In the genomic region with DNA sequence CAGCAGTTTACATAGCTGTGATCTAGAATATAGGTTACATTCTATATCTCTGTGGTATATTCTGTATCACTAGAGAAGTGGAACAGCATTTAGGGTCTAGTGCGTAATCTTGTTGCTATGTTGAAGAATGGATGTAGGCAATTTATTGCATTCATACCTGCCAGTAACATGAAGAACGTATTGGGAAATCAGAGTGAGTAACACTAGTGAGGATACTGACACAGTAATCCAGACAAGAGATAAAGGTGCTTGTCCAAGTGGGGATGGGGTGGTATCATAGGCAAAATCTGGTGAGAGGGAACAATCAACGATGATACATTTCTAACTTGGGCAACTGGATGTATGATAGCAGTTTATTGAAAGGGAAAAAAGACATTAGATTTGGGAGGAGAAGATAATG, we compare ENCODE assay signal across 20 cellular contexts. TPM values are rescaled to one million over a fixed set of nuclear protein-coding genes. Genes with fewer than 3 reads are reported as not detected.
DNase-seq lines count a peak whose midpoint lies in the region; ATAC-seq and TF ChIP-seq lines count a peak whose summit lies in the region.
"Had no signal": no experiment of that assay in that cellular context is flagged by ENCODE, and none has a peak within 500 bp of the region (broad histone marks: within the 10 kb centered on the region; RNA-seq: fewer than 3 reads in every experiment).

No MANE protein-coding gene starts in this region.

- H3K4me3 Mint-ChIP-seq in activated naive CD8-positive, alpha-beta T cell treated with anti-CD3 and anti-CD28 coated beads, Interleukin-2, amount 50 U/mL, for 24 hours, result peak overlapping the region; percentile 9
- H3K4me3 Mint-ChIP-seq in natural killer cell, result peak overlapping the region; percentile 14
- H3K4me3 Mint-ChIP-seq: CD14-positive monocyte had no signal

- TF ChIP-seq CTCF in natural killer cell (IDR thresholded peaks at IDR 0.05), result no peak
- TF ChIP-seq CTCF in left ventricle myocardium inferior (IDR thresholded peaks at IDR 0.05; ENCODE audit: borderline replicate concordance), result no peak

- H3K9me3 ChIP-seq in subcutaneous abdominal adipose tissue (ENCODE audit: control insufficient read depth in 5 of 5, low read length in 5 of 5) (no peaks in the 10 kb centered on the region), left ventricle myocardium inferior (replicated peaks) (no peaks in the 10 kb centered on the region)
- H3K9me3 ChIP-seq: A549, MG63 had no signal

- H3K9me3 Mint-ChIP-seq in activated naive CD4-positive, alpha-beta T cell treated with anti-CD3 and anti-CD28 coated beads, Interleukin-2, amount 50 U/mL, for 72 hours, result no peaks in the 10 kb centered on the region
- H3K9me3 Mint-ChIP-seq in activated naive CD8-positive, alpha-beta T cell treated with anti-CD3 and anti-CD28 coated beads, Interleukin-2, amount 50 U/mL, for 24 hours, result no peaks in the 10 kb centered on the region
- no peaks in the 10 kb centered on the region for H3K9me3 Mint-ChIP-seq in natural killer cell
- H3K9me3 Mint-ChIP-seq: CD14-positive monocyte had no signal

- peaks cover 6 to 57% (median 43%) of the 10 kb centered on the region in 5 donors for H3K4me1 ChIP-seq in subcutaneous abdominal adipose tissue (ENCODE audit: control insufficient read depth in 5 of 5, insufficient read depth in 5 of 5, low read length in 5 of 5)
- peaks cover 83% of the 10 kb centered on the region for H3K4me1 ChIP-seq in left ventricle myocardium inferior

- ATAC-seq in activated naive CD4-positive, alpha-beta T cell treated with anti-CD3 and anti-CD28 coated beads, Interleukin-2, amount 50 U/mL, for 72 hours, result peak in 1 of 2 donors; percentile 23
- ATAC-seq in activated naive CD8-positive, alpha-beta T cell treated with anti-CD3 and anti-CD28 coated beads, Interleukin-2, amount 50 U/mL, for 24 hours, result no peak
- ATAC-seq in natural killer cell, result no peak
- ATAC-seq: A549 had no signal

- H3K27me3 ChIP-seq in subcutaneous abdominal adipose tissue (ENCODE audit: control insufficient read depth in 5 of 5, insufficient read depth in 4 of 5, low read length in 5 of 5), result no peaks in the 10 kb centered on the region
- no peaks in the 10 kb centered on the region for H3K27me3 ChIP-seq in left ventricle myocardium inferior (ENCODE audit: low read depth)
- H3K27me3 ChIP-seq: MG63 had no signal

- H3K4me3 ChIP-seq in subcutaneous abdominal adipose tissue (ENCODE audit: low read depth in 1 of 5, low read length in 5 of 5) (no peak overlapping the region), left ventricle myocardium inferior (no peak overlapping the region)
- H3K4me3 ChIP-seq: A549, MG63, PC-9 had no signal

- no peak overlapping the region for H3K9ac ChIP-seq in subcutaneous abdominal adipose tissue (ENCODE audit: low read length in 5 of 5)

- intact Hi-C loops in natural killer cell (cut with micrococcal nuclease) (no loop called here), left ventricle myocardium inferior (cut with micrococcal nuclease) (no loop called here)

- H3K27me3 Mint-ChIP-seq in activated naive CD8-positive, alpha-beta T cell treated with anti-CD3 and anti-CD28 coated beads, Interleukin-2, amount 50 U/mL, for 24 hours, result no peaks in the 10 kb centered on the region
- H3K27me3 Mint-ChIP-seq in natural killer cell (ENCODE audit: low read depth in 2 of 2), result no peaks in the 10 kb centered on the region

- H3K27ac Mint-ChIP-seq in activated naive CD4-positive, alpha-beta T cell treated with anti-CD3 and anti-CD28 coated beads, Interleukin-2, amount 50 U/mL, for 72 hours, result peak overlapping the region; percentile 0 to 27
- H3K27ac Mint-ChIP-seq in activated naive CD8-positive, alpha-beta T cell treated with anti-CD3 and anti-CD28 coated beads, Interleukin-2, amount 50 U/mL, for 24 hours, result peak overlapping the region; percentile 20
- peak overlapping the region; percentile 39 to 65 for H3K27ac Mint-ChIP-seq in natural killer cell

- H3K4me1 Mint-ChIP-seq in activated naive CD8-positive, alpha-beta T cell treated with anti-CD3 and anti-CD28 coated beads, Interleukin-2, amount 50 U/mL, for 24 hours, result peaks cover 78% of the 10 kb centered on the region
- peaks cover 67 to 70% of the 10 kb centered on the region in 2 donors for H3K4me1 Mint-ChIP-seq in natural killer cell

- H3K36me3 ChIP-seq in subcutaneous abdominal adipose tissue (ENCODE audit: control insufficient read depth in 5 of 5, insufficient read depth in 5 of 5, low read length in 5 of 5), result no peaks in the 10 kb centered on the region
- H3K36me3 ChIP-seq in left ventricle myocardium inferior, result no peaks in the 10 kb centered on the region
- H3K36me3 ChIP-seq: MG63 had no signal

- H3K27ac ChIP-seq in subcutaneous abdominal adipose tissue (ENCODE audit: low read depth, low read length), result peak overlapping the region; percentile 96
- H3K27ac ChIP-seq in left ventricle myocardium inferior (replicated peaks), result no peak overlapping the region
- H3K27ac ChIP-seq: A549, HL-60, PC-9 had no signal

- no peaks in the 10 kb centered on the region for H3K36me3 Mint-ChIP-seq in activated naive CD4-positive, alpha-beta T cell treated with anti-CD3 and anti-CD28 coated beads, Interleukin-2, amount 50 U/mL, for 72 hours
- H3K36me3 Mint-ChIP-seq in activated naive CD8-positive, alpha-beta T cell treated with anti-CD3 and anti-CD28 coated beads, Interleukin-2, amount 50 U/mL, for 24 hours (ENCODE audit: low read depth), result peaks cover 5% of the 10 kb centered on the region
- no peaks in the 10 kb centered on the region for H3K36me3 Mint-ChIP-seq in natural killer cell

- DNase-seq in activated naive CD4-positive, alpha-beta T cell treated with anti-CD3 and anti-CD28 coated beads, Interleukin-2, amount 50 U/mL, for 72 hours (ENCODE audit: low spot score in 2 of 2), result no peak
- DNase-seq in activated naive CD4-positive, alpha-beta T cell treated with anti-CD3 and anti-CD28 coated beads, Interleukin-2, amount 50 U/mL, for 16 hours, result no peak
- no peak for DNase-seq in activated naive CD8-positive, alpha-beta T cell treated with anti-CD3 and anti-CD28 coated beads, Interleukin-2, amount 50 U/mL, for 24 hours
- no peak for DNase-seq in natural killer cell
- no peak for DNase-seq in AG08396 (ENCODE audit: low spot score)
- DNase-seq in left ventricle myocardium inferior, result no peak
- DNase-seq: Calu3, DMS79, GOT3, KG1, MG63, NCI-H1092 treated with DMSO at 0.1 percent for 48 hours, NCI-H1694, NCI-H2107, NCI-H345, PC-9 had no signal

RNA-seq across cellular contexts. Expression of gene PPP2R5A, which starts 9.8 kb away (rescaled TPM):
- 10 to 100 TPM; 28.1 to 33.1 TPM for total RNA-seq in activated naive CD4-positive, alpha-beta T cell treated with anti-CD3 and anti-CD28 coated beads, Interleukin-2, amount 50 U/mL, for 72 hours
- 10 to 100 TPM; 74.0 to 99.8 (median 86.4) TPM for total RNA-seq in natural killer cell
- 69.3 TPM for total RNA-seq in left ventricle myocardium inferior
